Comparison of ENCODE assay signal across 35 cellular contexts in the genomic region with DNA sequence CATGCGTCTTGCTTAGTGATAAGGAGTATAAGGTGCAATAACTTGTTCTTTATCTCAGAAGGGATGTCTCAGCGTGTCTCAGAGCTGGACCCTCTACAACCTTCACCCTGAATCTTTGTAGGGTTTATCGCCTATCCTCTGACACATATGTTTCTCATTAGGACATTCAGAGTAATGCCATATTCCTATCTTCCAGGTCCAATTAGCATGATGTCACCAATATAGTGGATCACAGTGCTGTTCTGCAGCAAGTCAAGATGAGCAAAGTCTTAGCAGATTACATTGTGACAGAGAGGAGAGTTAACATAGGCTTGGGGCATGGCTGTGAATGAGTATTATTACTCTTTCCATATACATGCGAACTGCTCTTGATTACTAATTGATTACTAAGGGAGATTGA.
"Had no signal": no experiment of that assay in that cellular context is flagged by ENCODE, and none has a peak within 500 bp of the region (broad histone marks: within the 10 kb centered on the region; RNA-seq: fewer than 3 reads in every experiment).

No MANE protein-coding gene starts in this region.

- H3K27me3 ChIP-seq: ascending aorta, cardiac muscle cell, colonic mucosa had no signal

- H3K4me1 Mint-ChIP-seq: activated B cell treated with CpG ODN at 0.5 μM for 24 hours; activated CD4-positive, alpha-beta memory T cell treated with anti-CD3 and anti-CD28 coated beads, Interleukin-2, amount 10 ng/mL, durations not matched to agents 7 days and 5 days; activated CD4-positive, alpha-beta T cell treated with anti-CD3 and anti-CD28 coated beads, Interleukin-2, amount 10 ng/mL, durations not matched to agents 24 days and 14 days; activated CD8-positive, alpha-beta memory T cell treated with anti-CD3 and anti-CD28 coated beads, Interleukin-2, amount 10 ng/mL, durations not matched to agents 7 days and 5 days; activated naive CD4-positive, alpha-beta T cell treated with anti-CD3 and anti-CD28 coated beads, Interleukin-2, amount 10 ng/mL, durations not matched to agents 7 days and 5 days; activated naive CD4-positive, alpha-beta T cell treated with anti-CD3 and anti-CD28 coated beads, Interleukin-2, amount 50 U/mL, for 24 hours; activated naive CD8-positive, alpha-beta T cell treated with anti-CD3 and anti-CD28 coated beads, Interleukin-2, amount 10 ng/mL, durations not matched to agents 7 days and 5 days; activated naive CD8-positive, alpha-beta T cell treated with anti-CD3 and anti-CD28 coated beads, Interleukin-2, amount 50 U/mL, for 24 hours; central memory CD8-positive, alpha-beta T cell had no signal

- H3K4me1 ChIP-seq: ascending aorta, colonic mucosa had no signal

- H3K9me3 Mint-ChIP-seq: activated CD4-positive, alpha-beta memory T cell treated with anti-CD3 and anti-CD28 coated beads, Interleukin-2, amount 10 ng/mL, durations not matched to agents 7 days and 5 days; activated CD4-positive, alpha-beta T cell treated with anti-CD3 and anti-CD28 coated beads, Interleukin-2, amount 10 ng/mL, durations not matched to agents 24 days and 14 days; activated naive CD4-positive, alpha-beta T cell treated with anti-CD3 and anti-CD28 coated beads, Interleukin-2, amount 10 ng/mL, durations not matched to agents 7 days and 5 days; activated naive CD4-positive, alpha-beta T cell treated with anti-CD3 and anti-CD28 coated beads, Interleukin-2, amount 50 U/mL, for 24 hours; activated naive CD8-positive, alpha-beta T cell treated with anti-CD3 and anti-CD28 coated beads, Interleukin-2, amount 10 ng/mL, durations not matched to agents 7 days and 5 days; activated naive CD8-positive, alpha-beta T cell treated with anti-CD3 and anti-CD28 coated beads, Interleukin-2, amount 50 U/mL, for 24 hours; activated T-cell treated with anti-CD3 and anti-CD28 coated beads, Interleukin-2, amount 50 U/mL, for 24 hours; activated T-helper 2 cell treated with anti-CD3 and anti-CD28 coated beads, Interferon-gamma antibody, Interleukin-2, Interleukin-4, amounts not matched to agents 10 μg/mL and 5 μg/mL and 100 μg/mL, durations not matched to agents 14 hours and 24 hours and 36 hours; central memory CD8-positive, alpha-beta T cell; T-helper 2 cell treated with Interferon-gamma antibody and Interleukin-4, amounts not matched to agents 5 μg/mL and 100 μg/mL, for 36 hours had no signal

- H3K36me3 ChIP-seq: ascending aorta, cardiac muscle cell, colonic mucosa had no signal

- H3K27ac Mint-ChIP-seq: activated B cell treated with CpG ODN at 0.5 μM for 24 hours; activated CD4-positive, alpha-beta memory T cell treated with anti-CD3 and anti-CD28 coated beads, Interleukin-2, amount 10 ng/mL, durations not matched to agents 7 days and 5 days; activated CD4-positive, alpha-beta T cell treated with anti-CD3 and anti-CD28 coated beads, Interleukin-2, amount 10 ng/mL, durations not matched to agents 24 days and 14 days; activated CD8-positive, alpha-beta memory T cell treated with anti-CD3 and anti-CD28 coated beads, Interleukin-2, amount 10 ng/mL, durations not matched to agents 7 days and 5 days; activated CD8-positive, alpha-beta T cell treated with anti-CD3 and anti-CD28 coated beads, Interleukin-2, amount 10 ng/mL, durations not matched to agents 7 days and 5 days; activated naive CD4-positive, alpha-beta T cell treated with anti-CD3 and anti-CD28 coated beads, Interleukin-2, amount 10 ng/mL, durations not matched to agents 7 days and 5 days; activated naive CD4-positive, alpha-beta T cell treated with anti-CD3 and anti-CD28 coated beads, Interleukin-2, amount 50 U/mL, for 24 hours; activated naive CD8-positive, alpha-beta T cell; activated naive CD8-positive, alpha-beta T cell treated with anti-CD3 and anti-CD28 coated beads, Interleukin-2, amount 10 ng/mL, durations not matched to agents 7 days and 5 days; activated naive CD8-positive, alpha-beta T cell treated with anti-CD3 and anti-CD28 coated beads, Interleukin-2, amount 50 U/mL, for 24 hours; activated T-cell treated with anti-CD3 and anti-CD28 coated beads, Interleukin-2, amount 50 U/mL, for 24 hours; activated T-helper 2 cell treated with anti-CD3 and anti-CD28 coated beads, Interferon-gamma antibody, Interleukin-2, Interleukin-4, amounts not matched to agents 10 μg/mL and 5 μg/mL and 100 μg/mL, durations not matched to agents 14 hours and 24 hours and 36 hours; brain; T-helper 2 cell treated with Interferon-gamma antibody and Interleukin-4, amounts not matched to agents 5 μg/mL and 100 μg/mL, for 36 hours had no signal

- H3K4me3 ChIP-seq: ascending aorta, cardiac muscle cell, colonic mucosa had no signal

- H3K36me3 Mint-ChIP-seq: activated CD8-positive, alpha-beta memory T cell treated with anti-CD3 and anti-CD28 coated beads, Interleukin-2, amount 10 ng/mL, durations not matched to agents 7 days and 5 days; activated naive CD4-positive, alpha-beta T cell treated with anti-CD3 and anti-CD28 coated beads, Interleukin-2, amount 10 ng/mL, durations not matched to agents 7 days and 5 days; activated naive CD4-positive, alpha-beta T cell treated with anti-CD3 and anti-CD28 coated beads, Interleukin-2, amount 50 U/mL, for 24 hours; activated naive CD8-positive, alpha-beta T cell; activated naive CD8-positive, alpha-beta T cell treated with anti-CD3 and anti-CD28 coated beads, Interleukin-2, amount 10 ng/mL, durations not matched to agents 7 days and 5 days; brain had no signal

- ATAC-seq: activated CD8-positive, alpha-beta memory T cell treated with anti-CD3 and anti-CD28 coated beads, Interleukin-2, amount 10 ng/mL, durations not matched to agents 7 days and 5 days; activated CD8-positive, alpha-beta T cell treated with anti-CD3 and anti-CD28 coated beads, Interleukin-2, amount 10 ng/mL, durations not matched to agents 7 days and 5 days; activated naive CD8-positive, alpha-beta T cell treated with anti-CD3 and anti-CD28 coated beads, Interleukin-2, amount 50 U/mL, for 24 hours had no signal

- H3K27ac ChIP-seq: ascending aorta, cardiac muscle cell, colonic mucosa, VCaP had no signal

- H3K27me3 Mint-ChIP-seq: central memory CD8-positive, alpha-beta T cell had no signal

- H3K9me3 ChIP-seq: ascending aorta, colonic mucosa had no signal

- DNase-seq: activated B cell treated with CpG ODN at 0.5 μM for 24 hours; activated CD4-positive, alpha-beta memory T cell treated with anti-CD3 and anti-CD28 coated beads, Interleukin-2, amount 10 ng/mL, durations not matched to agents 7 days and 5 days; activated CD4-positive, alpha-beta T cell treated with anti-CD3 and anti-CD28 coated beads for 4 hours; activated CD4-positive, alpha-beta T cell treated with anti-CD3 and anti-CD28 coated beads, Interleukin-2, amount 10 ng/mL, durations not matched to agents 24 days and 14 days; activated CD4-positive, alpha-beta T cell treated with anti-CD3 and anti-CD28 coated beads, Interleukin-2, amount 50 U/mL, for 1 hour; activated CD4-positive, alpha-beta T cell treated with anti-CD3 and anti-CD28 coated beads, Interleukin-2, amount 50 U/mL, for 48 hours; activated CD4-positive, CD25-positive, alpha-beta regulatory T cell treated with anti-CD3 and anti-CD28 coated beads, Interleukin-2, amount 50 U/mL, for 72 hours; activated CD8-positive, alpha-beta memory T cell treated with anti-CD3 and anti-CD28 coated beads for 24 hours; activated CD8-positive, alpha-beta memory T cell treated with anti-CD3 and anti-CD28 coated beads, Interleukin-2, amount 10 ng/mL, durations not matched to agents 7 days and 5 days; activated CD8-positive, alpha-beta memory T cell treated with anti-CD3 and anti-CD28 coated beads, Interleukin-2, amount 50 U/mL, for 48 hours; activated CD8-positive, alpha-beta T cell treated with anti-CD3 and anti-CD28 coated beads, Interleukin-2, amount 10 ng/mL, durations not matched to agents 7 days and 5 days; activated effector memory CD4-positive, alpha-beta T cell treated with Interleukin-2 at 50 U/mL for 16 hours; activated gamma-delta T cell; activated naive CD4-positive, alpha-beta T cell treated with anti-CD3 and anti-CD28 coated beads, Interleukin-2, amount 10 ng/mL, durations not matched to agents 7 days and 5 days; activated naive CD4-positive, alpha-beta T cell treated with Interleukin-2 at 50 U/mL for 16 hours; activated naive CD8-positive, alpha-beta T cell treated with anti-CD3 and anti-CD28 coated beads, Interleukin-2, amount 10 ng/mL, durations not matched to agents 7 days and 5 days; activated naive CD8-positive, alpha-beta T cell treated with anti-CD3 and anti-CD28 coated beads, Interleukin-2, amount 50 U/mL, for 24 hours; activated T-cell treated with anti-CD3 and anti-CD28 coated beads, Interleukin-2, amount 50 U/mL, for 24 hours; activated T-cell treated with anti-CD3 and anti-CD28 coated beads, Interleukin-2, amount 50 U/mL, for 48 hours; amygdala; anterior cingulate cortex; caudate nucleus; cerebellar nuclear complex; colonic mucosa; T-helper 2 cell; T-helper 9 cell had no signal

- H3K4me3 Mint-ChIP-seq: activated B cell treated with CpG ODN at 0.5 μM for 24 hours; activated CD4-positive, alpha-beta memory T cell treated with anti-CD3 and anti-CD28 coated beads, Interleukin-2, amount 10 ng/mL, durations not matched to agents 7 days and 5 days; activated CD4-positive, alpha-beta T cell treated with anti-CD3 and anti-CD28 coated beads, Interleukin-2, amount 10 ng/mL, durations not matched to agents 24 days and 14 days; activated CD8-positive, alpha-beta memory T cell treated with anti-CD3 and anti-CD28 coated beads, Interleukin-2, amount 10 ng/mL, durations not matched to agents 7 days and 5 days; activated CD8-positive, alpha-beta T cell treated with anti-CD3 and anti-CD28 coated beads, Interleukin-2, amount 10 ng/mL, durations not matched to agents 7 days and 5 days; activated naive CD4-positive, alpha-beta T cell treated with anti-CD3 and anti-CD28 coated beads, Interleukin-2, amount 10 ng/mL, durations not matched to agents 7 days and 5 days; activated naive CD4-positive, alpha-beta T cell treated with anti-CD3 and anti-CD28 coated beads, Interleukin-2, amount 50 U/mL, for 24 hours; activated naive CD8-positive, alpha-beta T cell; activated naive CD8-positive, alpha-beta T cell treated with anti-CD3 and anti-CD28 coated beads, Interleukin-2, amount 10 ng/mL, durations not matched to agents 7 days and 5 days; activated naive CD8-positive, alpha-beta T cell treated with anti-CD3 and anti-CD28 coated beads, Interleukin-2, amount 50 U/mL, for 24 hours; activated T-cell treated with anti-CD3 and anti-CD28 coated beads, Interleukin-2, amount 50 U/mL, for 24 hours; brain; central memory CD8-positive, alpha-beta T cell; T-helper 2 cell treated with Interferon-gamma antibody and Interleukin-4, amounts not matched to agents 5 μg/mL and 100 μg/mL, for 36 hours had no signal
